Comparison of ENCODE assay signal across 15 cellular contexts in the genomic region with DNA sequence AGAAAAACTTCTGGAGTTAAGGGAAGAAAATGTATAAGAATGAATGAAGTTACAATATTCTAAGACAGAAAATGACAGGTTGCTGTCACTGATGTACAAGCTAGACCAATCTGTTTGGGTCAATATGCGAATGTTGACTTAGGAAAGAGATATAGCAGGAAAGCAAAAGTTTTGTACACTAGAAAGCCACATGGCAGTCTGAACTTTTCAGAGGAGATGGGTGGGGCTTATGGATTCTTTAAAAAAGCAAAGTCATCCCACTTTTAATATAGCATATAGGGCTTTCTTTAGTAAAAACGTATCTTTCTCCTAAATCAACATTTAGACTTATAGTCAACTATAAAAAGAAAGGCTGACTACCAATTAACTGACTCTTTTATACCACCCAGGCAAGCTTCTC.
"Had no signal": no experiment of that assay in that cellular context is flagged by ENCODE, and none has a peak within 500 bp of the region (broad histone marks: within the 10 kb centered on the region; RNA-seq: fewer than 3 reads in every experiment).

No MANE protein-coding gene starts in this region.

- H3K27ac Mint-ChIP-seq: activated naive CD4-positive, alpha-beta T cell treated with anti-CD3 and anti-CD28 coated beads for 36 hours; activated T-helper 17 cell treated with anti-CD3 and anti-CD28 coated beads, Interleukin-2, amount 50 U/mL, for 72 hours; stimulated activated memory B cell treated with anti-CD40 and anti-IgM and Interleukin-4, amounts not matched to agents 10 μg/mL and 1 μg/mL and 100 μg/mL, for 72 hours; T-helper 2 cell treated with Interferon-gamma antibody and Interleukin-4, amounts not matched to agents 5 μg/mL and 100 μg/mL, for 36 hours had no signal

- H3K36me3 ChIP-seq: adrenal gland, cardiac muscle cell, tibial nerve, uterus had no signal

- H3K27ac ChIP-seq: adrenal gland, cardiac muscle cell, hepatocyte, tibial nerve, uterus had no signal

- H3K4me3 ChIP-seq: adrenal gland, cardiac muscle cell, hepatocyte, tibial nerve, uterus had no signal

- H3K4me1 ChIP-seq: adrenal gland, tibial nerve, uterus had no signal

- H3K4me1 Mint-ChIP-seq: activated T-helper 17 cell treated with anti-CD3 and anti-CD28 coated beads, Interleukin-2, amount 50 U/mL, for 72 hours had no signal

- H3K9me3 ChIP-seq: adrenal gland, tibial nerve, uterus had no signal

- H3K36me3 Mint-ChIP-seq: naive B cell; stimulated activated memory B cell treated with anti-CD40 and anti-IgM and Interleukin-4, amounts not matched to agents 10 μg/mL and 1 μg/mL and 100 μg/mL, for 72 hours had no signal

- DNase-seq: activated CD4-positive, alpha-beta T cell treated with anti-CD3 and anti-CD28 coated beads, Interleukin-2, amount 50 U/mL, for 1 hour; activated naive CD4-positive, alpha-beta T cell treated with anti-CD3 and anti-CD28 coated beads for 36 hours; adrenal gland; mammary epithelial cell; naive B cell; stimulated activated CD4-positive, alpha-beta T cell treated with anti-CD3 and anti-CD28 coated beads, Interleukin-2, amount 100 ng/mL, for 48 hours; uterus had no signal

- H3K27me3 ChIP-seq: adrenal gland, cardiac muscle cell, hepatocyte, tibial nerve, uterus had no signal

- H3K9me3 Mint-ChIP-seq: activated naive CD4-positive, alpha-beta T cell treated with anti-CD3 and anti-CD28 coated beads for 36 hours; stimulated activated memory B cell treated with anti-CD40 and anti-IgM and Interleukin-4, amounts not matched to agents 10 μg/mL and 1 μg/mL and 100 μg/mL, for 72 hours had no signal

- H3K4me2 ChIP-seq: hepatocyte had no signal

- ATAC-seq: activated CD4-positive, CD25-positive, alpha-beta regulatory T cell treated with anti-CD3 and anti-CD28 coated beads, Interleukin-2, amount 50 U/mL, for 24 hours; activated T-helper 17 cell treated with anti-CD3 and anti-CD28 coated beads, Interleukin-2, amount 50 U/mL, for 72 hours; left lobe of liver; stimulated activated memory B cell treated with anti-CD40 and anti-IgM and Interleukin-4, amounts not matched to agents 10 μg/mL and 1 μg/mL and 100 μg/mL, for 72 hours had no signal

- H3K4me3 Mint-ChIP-seq: activated naive CD4-positive, alpha-beta T cell treated with anti-CD3 and anti-CD28 coated beads for 36 hours; activated T-helper 17 cell treated with anti-CD3 and anti-CD28 coated beads, Interleukin-2, amount 50 U/mL, for 72 hours; stimulated activated memory B cell treated with anti-CD40 and anti-IgM and Interleukin-4, amounts not matched to agents 10 μg/mL and 1 μg/mL and 100 μg/mL, for 72 hours; T-helper 2 cell treated with Interferon-gamma antibody and Interleukin-4, amounts not matched to agents 5 μg/mL and 100 μg/mL, for 36 hours had no signal

- H3K27me3 Mint-ChIP-seq: activated T-helper 17 cell treated with anti-CD3 and anti-CD28 coated beads, Interleukin-2, amount 50 U/mL, for 72 hours; naive B cell; stimulated activated memory B cell treated with anti-CD40 and anti-IgM and Interleukin-4, amounts not matched to agents 10 μg/mL and 1 μg/mL and 100 μg/mL, for 72 hours had no signal

- H2AFZ ChIP-seq: hepatocyte had no signal

- H3K79me2 ChIP-seq: hepatocyte had no signal
